In the genomic region with DNA sequence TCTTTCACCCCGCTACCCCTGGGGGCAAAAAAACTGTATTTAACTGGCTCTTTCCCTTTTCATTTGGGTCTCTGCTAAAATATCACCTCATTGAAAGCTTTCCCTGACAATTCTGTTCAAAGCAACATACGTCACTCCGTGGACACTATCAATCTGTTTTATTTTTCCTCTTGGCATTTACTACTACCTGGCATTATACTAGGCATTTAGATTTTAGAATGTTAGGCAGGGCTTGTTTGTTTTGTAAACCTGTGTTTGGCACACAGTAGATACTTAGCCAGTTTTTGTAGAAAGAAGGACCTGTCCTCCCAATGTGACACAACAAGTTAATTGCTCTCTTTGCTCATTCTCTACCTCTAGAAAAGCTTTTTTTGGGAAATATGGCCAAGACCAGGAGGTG, we compare ENCODE assay signal across 30 cellular contexts.
"Had no signal": no experiment of that assay in that cellular context is flagged by ENCODE, and none has a peak within 500 bp of the region (broad histone marks: within the 10 kb centered on the region; RNA-seq: fewer than 3 reads in every experiment).

No MANE protein-coding gene starts in this region.

- H3K4me1 Mint-ChIP-seq: naive thymus-derived CD8-positive, alpha-beta T cell; neural crest cell; stimulated activated memory B cell treated with anti-CD40 and anti-IgM and Interleukin-4, amounts not matched to agents 10 μg/mL and 1 μg/mL and 100 μg/mL, for 72 hours; stimulated activated naive CD8-positive, alpha-beta T cell treated with anti-CD3 and anti-CD28 coated beads, Interleukin-15, amount 100 ng/mL, for 72 hours had no signal

- DNase-seq: naive thymus-derived CD8-positive, alpha-beta T cell; nephron progenitor cell; nucleus accumbens; posterior cingulate gyrus; psoas muscle; right cardiac atrium; right lobe of liver; sigmoid colon; small intestine; stimulated activated CD4-positive, alpha-beta T cell treated with anti-CD3 and anti-CD28 coated beads, Interleukin-15, amount 100 ng/mL, for 24 hours; stimulated activated CD4-positive, alpha-beta T cell treated with anti-CD3 and anti-CD28 coated beads, Interleukin-2, amount 100 ng/mL, for 24 hours; stimulated activated CD4-positive, alpha-beta T cell treated with anti-CD3 and anti-CD28 coated beads, Interleukin-2, amount 100 ng/mL, for 48 hours; stimulated activated CD4-positive, alpha-beta T cell treated with anti-CD3 and anti-CD28 coated beads, Interleukin-4, amount 100 ng/mL, for 24 hours; stimulated activated naive CD4-positive, alpha-beta T cell; stimulated activated naive CD8-positive, alpha-beta T cell treated with anti-CD3 and anti-CD28 coated beads, Interleukin-15, amount 100 ng/mL, for 72 hours; stimulated activated naive CD8-positive, alpha-beta T cell treated with anti-CD3 and anti-CD28 coated beads, Interleukin-15, Interleukin-2, amounts not matched to agents 100 U/mL and 50 U/mL, for 24 hours; substantia nigra; testis; tibial artery; transverse colon; upper lobe of right lung; uterus had no signal

- H3K4me3 Mint-ChIP-seq: naive thymus-derived CD8-positive, alpha-beta T cell; natural killer cell treated with Interleukin-12 subunit alpha and Interleukin-12 subunit beta and Interleukin-15 and Interleukin-18, amount 100 ng/mL, for 72 hours; nephron progenitor cell; neural crest cell; stimulated activated memory B cell treated with anti-CD40 and anti-IgM and Interleukin-4, amounts not matched to agents 10 μg/mL and 1 μg/mL and 100 μg/mL, for 72 hours; stimulated activated naive CD8-positive, alpha-beta T cell treated with anti-CD3 and anti-CD28 coated beads, Interleukin-15, amount 100 ng/mL, for 72 hours; type B pancreatic cell had no signal

- H3K27ac ChIP-seq: neutrophil, parathyroid adenoma, psoas muscle, right lobe of liver, sigmoid colon, suprapubic skin, testis, tibial artery, transverse colon, upper lobe of right lung, uterus had no signal

- H3K27ac Mint-ChIP-seq: naive thymus-derived CD8-positive, alpha-beta T cell; natural killer cell treated with Interleukin-12 subunit alpha and Interleukin-12 subunit beta and Interleukin-15 and Interleukin-18, amount 100 ng/mL, for 72 hours; nephron progenitor cell; stimulated activated memory B cell treated with anti-CD40 and anti-IgM and Interleukin-4, amounts not matched to agents 10 μg/mL and 1 μg/mL and 100 μg/mL, for 72 hours; stimulated activated naive CD8-positive, alpha-beta T cell treated with anti-CD3 and anti-CD28 coated beads, Interleukin-15, amount 100 ng/mL, for 72 hours; type B pancreatic cell had no signal

- H3K36me3 Mint-ChIP-seq: naive thymus-derived CD8-positive, alpha-beta T cell; natural killer cell treated with Interleukin-12 subunit alpha and Interleukin-12 subunit beta and Interleukin-15 and Interleukin-18, amount 100 ng/mL, for 72 hours; stimulated activated memory B cell treated with anti-CD40 and anti-IgM and Interleukin-4, amounts not matched to agents 10 μg/mL and 1 μg/mL and 100 μg/mL, for 72 hours; type B pancreatic cell had no signal

- ATAC-seq: naive thymus-derived CD8-positive, alpha-beta T cell; natural killer cell treated with Interleukin-12 subunit alpha and Interleukin-12 subunit beta and Interleukin-15 and Interleukin-18, amount 100 ng/mL, for 72 hours; stimulated activated memory B cell treated with anti-CD40 and anti-IgM and Interleukin-4, amounts not matched to agents 10 μg/mL and 1 μg/mL and 100 μg/mL, for 72 hours; stimulated activated naive CD8-positive, alpha-beta T cell treated with anti-CD3 and anti-CD28 coated beads, Interleukin-15, amount 100 ng/mL, for 72 hours; stimulated activated naive CD8-positive, alpha-beta T cell treated with anti-CD3 and anti-CD28 coated beads, Interleukin-15, Interleukin-2, amounts not matched to agents 100 U/mL and 50 U/mL, for 24 hours; upper lobe of right lung had no signal

- H3K27me3 Mint-ChIP-seq: progenitor cell of endocrine pancreas; stimulated activated memory B cell treated with anti-CD40 and anti-IgM and Interleukin-4, amounts not matched to agents 10 μg/mL and 1 μg/mL and 100 μg/mL, for 72 hours had no signal

- H3K9me3 Mint-ChIP-seq: natural killer cell treated with Interleukin-12 subunit alpha and Interleukin-12 subunit beta and Interleukin-15 and Interleukin-18, amount 100 ng/mL, for 72 hours; nephron progenitor cell; stimulated activated memory B cell treated with anti-CD40 and anti-IgM and Interleukin-4, amounts not matched to agents 10 μg/mL and 1 μg/mL and 100 μg/mL, for 72 hours; stimulated activated naive CD8-positive, alpha-beta T cell treated with anti-CD3 and anti-CD28 coated beads, Interleukin-15, amount 100 ng/mL, for 72 hours; type B pancreatic cell had no signal
